Comparison of ENCODE assay signal across 2 cellular contexts in the genomic region with DNA sequence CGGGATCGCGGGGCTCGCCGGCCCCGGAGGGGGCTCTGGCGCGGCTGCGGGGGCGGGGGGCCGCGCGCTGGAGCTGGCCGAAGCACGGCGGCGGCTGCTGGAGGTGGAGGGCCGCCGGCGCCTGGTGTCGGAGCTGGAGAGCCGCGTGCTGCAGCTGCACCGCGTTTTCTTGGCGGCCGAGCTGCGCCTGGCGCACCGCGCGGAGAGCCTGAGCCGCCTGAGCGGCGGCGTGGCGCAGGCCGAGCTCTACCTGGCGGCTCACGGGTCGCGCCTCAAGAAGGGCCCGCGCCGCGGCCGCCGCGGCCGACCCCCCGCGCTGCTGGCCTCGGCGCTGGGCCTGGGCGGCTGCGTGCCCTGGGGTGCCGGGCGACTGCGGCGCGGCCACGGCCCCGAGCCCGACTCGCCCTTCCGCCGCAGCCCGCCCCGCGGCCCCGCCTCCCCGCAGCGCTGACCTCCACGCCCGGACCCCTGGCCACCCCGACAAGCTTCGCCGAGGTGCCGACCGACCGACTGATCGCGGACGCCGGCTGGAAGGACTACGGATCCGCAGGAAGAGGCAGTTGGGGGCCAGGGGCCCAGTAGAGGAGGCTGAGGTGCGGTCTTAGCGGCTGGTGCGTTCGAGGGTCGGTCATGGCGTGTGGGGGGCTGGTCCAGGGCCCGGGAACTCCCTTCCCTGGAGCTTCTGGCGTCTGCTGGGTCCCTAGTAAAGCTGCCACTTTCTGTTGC.
A peak's percentile ranks its signal among the peaks of the same experiment; 100 is the strongest.
TF ChIP-seq lines count a peak whose summit lies in the region.

No MANE protein-coding gene starts in this region.

TF ChIP-seq in K562, 482 proteins besides CTCF, POLR2A, EP300 and RAD21 (continued from another document and continues in another):
- TF ChIP-seq, protein P1, sequence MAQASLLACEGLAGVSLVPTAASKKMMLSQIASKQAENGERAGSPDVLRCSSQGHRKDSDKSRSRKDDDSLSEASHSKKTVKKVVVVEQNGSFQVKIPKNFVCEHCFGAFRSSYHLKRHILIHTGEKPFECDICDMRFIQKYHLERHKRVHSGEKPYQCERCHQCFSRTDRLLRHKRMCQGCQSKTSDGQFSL (CRISPR knock-in tag; IDR thresholded peaks at IDR 0.05), result no peak
- TF ChIP-seq, protein P1 (tag; IDR thresholded peaks at IDR 0.05), result no peak
- TF ChIP-seq ZNF175 (CRISPR knock-in tag; IDR thresholded peaks at IDR 0.05; ENCODE audit: low read depth) (no peak), PPARD (CRISPR knock-in tag; IDR thresholded peaks at IDR 0.05) (no peak), POLR2G (IDR thresholded peaks at IDR 0.05; ENCODE audit: low read depth, low read length) (no peak), U2AF2 (optimal IDR thresholded peaks at IDR 0.05; ENCODE audit: low read depth, low read length) (no peak), ZNF197 (CRISPR knock-in tag; IDR thresholded peaks at IDR 0.05; ENCODE audit: low read depth) (no peak), SRSF9 (IDR thresholded peaks at IDR 0.05; ENCODE audit: borderline replicate concordance, low read depth, low read length) (no peak), TCFL5 (CRISPR knock-in tag; conservative IDR thresholded peaks at IDR 0.05) (no peak), MYBL2 (IDR thresholded peaks at IDR 0.05; ENCODE audit: low read depth) (no peak), MYBL2 (CRISPR knock-in tag; IDR thresholded peaks at IDR 0.05; ENCODE audit: borderline replicate concordance) (no peak), POLR2AphosphoS5 (IDR thresholded peaks at IDR 0.05; ENCODE audit: control insufficient read depth, insufficient read depth, low read depth, low read length) (no peak), PHF20 (IDR thresholded peaks at IDR 0.05; ENCODE audit: partially characterized antibody) (peak; percentile 29), KLF13 (tag; IDR thresholded peaks at IDR 0.05; ENCODE audit: borderline replicate concordance, low read depth) (no peak), ZNF174 (CRISPR knock-in tag; IDR thresholded peaks at IDR 0.05) (no peak), PTBP1 (IDR thresholded peaks at IDR 0.05; ENCODE audit: low read depth, low read length) (no peak), MCM3 (IDR thresholded peaks at IDR 0.05) (no peak), SPI1 (IDR thresholded peaks at IDR 0.05; ENCODE audit: borderline replicate concordance, low read depth, low read length) (no peak), SMAD4 (CRISPR knock-in tag; conservative IDR thresholded peaks at IDR 0.05) (0 out of 2 replicates have a peak, but pooled peaks have one; percentile 40), JUN (IDR thresholded peaks at IDR 0.05; ENCODE audit: borderline replicate concordance, low read depth, low read length) (no peak), JUN (CRISPR knock-in tag; IDR thresholded peaks at IDR 0.05; ENCODE audit: borderline replicate concordance) (0 out of 2 replicates have a peak, but pooled peaks have one; percentile 45), ETV6 (IDR thresholded peaks at IDR 0.05; ENCODE audit: borderline replicate concordance in 1 of 2, low read depth in 2 of 2, low read length in 1 of 2) (no peak), ETV6 (CRISPR knock-in tag; IDR thresholded peaks at IDR 0.05; ENCODE audit: borderline replicate concordance) (no peak), SMARCB1 (IDR thresholded peaks at IDR 0.05; ENCODE audit: insufficient read length, low read depth) (no peak), ZNF253 (CRISPR knock-in tag; conservative IDR thresholded peaks at IDR 0.05) (no peak), SMARCE1 (IDR thresholded peaks at IDR 0.05) (no peak), SMARCC2 (IDR thresholded peaks at IDR 0.05; ENCODE audit: low read depth) (no peak)
- TF ChIP-seq, protein P2, sequence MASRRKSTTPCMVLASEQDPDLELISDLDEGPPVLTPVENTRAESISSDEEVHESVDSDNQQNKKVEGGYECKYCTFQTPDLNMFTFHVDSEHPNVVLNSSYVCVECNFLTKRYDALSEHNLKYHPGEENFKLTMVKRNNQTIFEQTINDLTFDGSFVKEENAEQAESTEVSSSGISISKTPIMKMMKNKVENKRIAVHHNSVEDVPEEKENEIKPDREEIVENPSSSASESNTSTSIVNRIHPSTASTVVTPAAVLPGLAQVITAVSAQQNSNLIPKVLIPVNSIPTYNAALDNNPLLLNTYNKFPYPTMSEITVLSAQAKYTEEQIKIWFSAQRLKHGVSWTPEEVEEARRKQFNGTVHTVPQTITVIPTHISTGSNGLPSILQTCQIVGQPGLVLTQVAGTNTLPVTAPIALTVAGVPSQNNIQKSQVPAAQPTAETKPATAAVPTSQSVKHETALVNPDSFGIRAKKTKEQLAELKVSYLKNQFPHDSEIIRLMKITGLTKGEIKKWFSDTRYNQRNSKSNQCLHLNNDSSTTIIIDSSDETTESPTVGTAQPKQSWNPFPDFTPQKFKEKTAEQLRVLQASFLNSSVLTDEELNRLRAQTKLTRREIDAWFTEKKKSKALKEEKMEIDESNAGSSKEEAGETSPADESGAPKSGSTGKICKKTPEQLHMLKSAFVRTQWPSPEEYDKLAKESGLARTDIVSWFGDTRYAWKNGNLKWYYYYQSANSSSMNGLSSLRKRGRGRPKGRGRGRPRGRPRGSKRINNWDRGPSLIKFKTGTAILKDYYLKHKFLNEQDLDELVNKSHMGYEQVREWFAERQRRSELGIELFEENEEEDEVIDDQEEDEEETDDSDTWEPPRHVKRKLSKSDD (conservative IDR thresholded peaks at IDR 0.05; ENCODE audit: low read length), result no peak
- TF ChIP-seq, protein P3, sequence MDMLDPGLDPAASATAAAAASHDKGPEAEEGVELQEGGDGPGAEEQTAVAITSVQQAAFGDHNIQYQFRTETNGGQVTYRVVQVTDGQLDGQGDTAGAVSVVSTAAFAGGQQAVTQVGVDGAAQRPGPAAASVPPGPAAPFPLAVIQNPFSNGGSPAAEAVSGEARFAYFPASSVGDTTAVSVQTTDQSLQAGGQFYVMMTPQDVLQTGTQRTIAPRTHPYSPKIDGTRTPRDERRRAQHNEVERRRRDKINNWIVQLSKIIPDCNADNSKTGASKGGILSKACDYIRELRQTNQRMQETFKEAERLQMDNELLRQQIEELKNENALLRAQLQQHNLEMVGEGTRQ (CRISPR knock-in tag; IDR thresholded peaks at IDR 0.05), result no peak
- TF ChIP-seq, protein P4, sequence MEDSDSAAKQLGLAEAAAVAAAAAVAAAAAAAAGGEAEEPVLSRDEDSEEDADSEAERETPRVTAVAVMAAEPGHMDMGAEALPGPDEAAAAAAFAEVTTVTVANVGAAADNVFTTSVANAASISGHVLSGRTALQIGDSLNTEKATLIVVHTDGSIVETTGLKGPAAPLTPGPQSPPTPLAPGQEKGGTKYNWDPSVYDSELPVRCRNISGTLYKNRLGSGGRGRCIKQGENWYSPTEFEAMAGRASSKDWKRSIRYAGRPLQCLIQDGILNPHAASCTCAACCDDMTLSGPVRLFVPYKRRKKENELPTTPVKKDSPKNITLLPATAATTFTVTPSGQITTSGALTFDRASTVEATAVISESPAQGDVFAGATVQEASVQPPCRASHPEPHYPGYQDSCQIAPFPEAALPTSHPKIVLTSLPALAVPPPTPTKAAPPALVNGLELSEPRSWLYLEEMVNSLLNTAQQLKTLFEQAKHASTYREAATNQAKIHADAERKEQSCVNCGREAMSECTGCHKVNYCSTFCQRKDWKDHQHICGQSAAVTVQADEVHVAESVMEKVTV (CRISPR knock-in tag; IDR thresholded peaks at IDR 0.05), result no peak

TF ChIP-seq in HepG2, 621 proteins besides CTCF, POLR2A, EP300 and RAD21 (continued from another document):
- TF ChIP-seq, protein P5, sequence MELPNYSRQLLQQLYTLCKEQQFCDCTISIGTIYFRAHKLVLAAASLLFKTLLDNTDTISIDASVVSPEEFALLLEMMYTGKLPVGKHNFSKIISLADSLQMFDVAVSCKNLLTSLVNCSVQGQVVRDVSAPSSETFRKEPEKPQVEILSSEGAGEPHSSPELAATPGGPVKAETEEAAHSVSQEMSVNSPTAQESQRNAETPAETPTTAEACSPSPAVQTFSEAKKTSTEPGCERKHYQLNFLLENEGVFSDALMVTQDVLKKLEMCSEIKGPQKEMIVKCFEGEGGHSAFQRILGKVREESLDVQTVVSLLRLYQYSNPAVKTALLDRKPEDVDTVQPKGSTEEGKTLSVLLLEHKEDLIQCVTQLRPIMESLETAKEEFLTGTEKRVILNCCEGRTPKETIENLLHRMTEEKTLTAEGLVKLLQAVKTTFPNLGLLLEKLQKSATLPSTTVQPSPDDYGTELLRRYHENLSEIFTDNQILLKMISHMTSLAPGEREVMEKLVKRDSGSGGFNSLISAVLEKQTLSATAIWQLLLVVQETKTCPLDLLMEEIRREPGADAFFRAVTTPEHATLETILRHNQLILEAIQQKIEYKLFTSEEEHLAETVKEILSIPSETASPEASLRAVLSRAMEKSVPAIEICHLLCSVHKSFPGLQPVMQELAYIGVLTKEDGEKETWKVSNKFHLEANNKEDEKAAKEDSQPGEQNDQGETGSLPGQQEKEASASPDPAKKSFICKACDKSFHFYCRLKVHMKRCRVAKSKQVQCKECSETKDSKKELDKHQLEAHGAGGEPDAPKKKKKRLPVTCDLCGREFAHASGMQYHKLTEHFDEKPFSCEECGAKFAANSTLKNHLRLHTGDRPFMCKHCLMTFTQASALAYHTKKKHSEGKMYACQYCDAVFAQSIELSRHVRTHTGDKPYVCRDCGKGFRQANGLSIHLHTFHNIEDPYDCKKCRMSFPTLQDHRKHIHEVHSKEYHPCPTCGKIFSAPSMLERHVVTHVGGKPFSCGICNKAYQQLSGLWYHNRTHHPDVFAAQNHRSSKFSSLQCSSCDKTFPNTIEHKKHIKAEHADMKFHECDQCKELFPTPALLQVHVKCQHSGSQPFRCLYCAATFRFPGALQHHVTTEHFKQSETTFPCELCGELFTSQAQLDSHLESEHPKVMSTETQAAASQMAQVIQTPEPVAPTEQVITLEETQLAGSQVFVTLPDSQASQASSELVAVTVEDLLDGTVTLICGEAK (IDR thresholded peaks at IDR 0.05), result no peak
- TF ChIP-seq, protein P5 (CRISPR knock-in tag; IDR thresholded peaks at IDR 0.05), result no peak
- TF ChIP-seq TMF1 (CRISPR knock-in tag; IDR thresholded peaks at IDR 0.05; ENCODE audit: low read depth), result 0 out of 2 replicates have a peak, but pooled peaks have one; percentile 17
- TF ChIP-seq NONO (IDR thresholded peaks at IDR 0.05), result no peak
- TF ChIP-seq NONO (CRISPR knock-in tag; conservative IDR thresholded peaks at IDR 0.05), result 0 out of 2 replicates have a peak, but pooled peaks have one; percentile 4
- peak; percentile 31 for TF ChIP-seq TAF1 (CRISPR knock-in tag; IDR thresholded peaks at IDR 0.05)
- peak; percentile 14; the same call in 1 of the 2 replicates for TF ChIP-seq KDM2A (CRISPR knock-in tag; IDR thresholded peaks at IDR 0.05; ENCODE audit: borderline replicate concordance, low read depth)
- TF ChIP-seq HNRNPL (IDR thresholded peaks at IDR 0.05; ENCODE audit: low read depth, low read length), result 0 out of 2 replicates have a peak, but pooled peaks have one; percentile 37
- 0 out of 2 replicates have a peak, but pooled peaks have one; percentile 36 for TF ChIP-seq ZFY (CRISPR knock-in tag; IDR thresholded peaks at IDR 0.05)
- TF ChIP-seq ZNF879 (CRISPR knock-in tag; IDR thresholded peaks at IDR 0.05), result 0 out of 2 replicates have a peak, but pooled peaks have one; percentile 7
- no peak for TF ChIP-seq MTF1 (CRISPR knock-in tag; IDR thresholded peaks at IDR 0.05)
- TF ChIP-seq, protein P6, sequence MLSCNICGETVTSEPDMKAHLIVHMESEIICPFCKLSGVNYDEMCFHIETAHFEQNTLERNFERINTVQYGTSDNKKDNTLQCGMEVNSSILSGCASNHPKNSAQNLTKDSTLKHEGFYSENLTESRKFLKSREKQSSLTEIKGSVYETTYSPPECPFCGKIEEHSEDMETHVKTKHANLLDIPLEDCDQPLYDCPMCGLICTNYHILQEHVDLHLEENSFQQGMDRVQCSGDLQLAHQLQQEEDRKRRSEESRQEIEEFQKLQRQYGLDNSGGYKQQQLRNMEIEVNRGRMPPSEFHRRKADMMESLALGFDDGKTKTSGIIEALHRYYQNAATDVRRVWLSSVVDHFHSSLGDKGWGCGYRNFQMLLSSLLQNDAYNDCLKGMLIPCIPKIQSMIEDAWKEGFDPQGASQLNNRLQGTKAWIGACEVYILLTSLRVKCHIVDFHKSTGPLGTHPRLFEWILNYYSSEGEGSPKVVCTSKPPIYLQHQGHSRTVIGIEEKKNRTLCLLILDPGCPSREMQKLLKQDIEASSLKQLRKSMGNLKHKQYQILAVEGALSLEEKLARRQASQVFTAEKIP (CRISPR knock-in tag; IDR thresholded peaks at IDR 0.05; ENCODE audit: borderline replicate concordance), result no peak
TF ChIP-seq in HepG2: peak in this region for 20.
